Comparison of ENCODE assay signal across 20 cellular contexts in genomic region chr21:17731554-17731953, GRCh38.
A peak's percentile ranks its signal among the peaks of the same experiment; 100 is the strongest.
DNase-seq lines count a peak whose midpoint lies in the region; ATAC-seq, FAIRE-seq and TF ChIP-seq lines count a peak whose summit lies in the region.
"Had no signal": no experiment of that assay in that cellular context is flagged by ENCODE, and none has a peak within 500 bp of the region (broad histone marks: within the 10 kb centered on the region; RNA-seq: fewer than 3 reads in every experiment).

No MANE protein-coding gene starts in this region.

- BruUV-seq in MCF 10A (replicated peaks; lab: Mats Ljungman, UMichigan), result no TSS peak

- peaks cover 8% of the 10 kb centered on the region for H3K9me3 Mint-ChIP-seq in MCF 10A (ENCODE audit: unreplicated experiment)
- H3K9me3 Mint-ChIP-seq: CD8-positive, alpha-beta memory T cell had no signal

- WGBS in A549 (ENCODE audit: missing lambda C conversion rate), result 59% methylated on average over 4 of the region's 4 CpGs
- 93 to 96% (median 96%) methylated on average over 4 of the region's 4 CpGs for WGBS in small intestine, 3 donors

- no peak for DNase-seq in A549 (ENCODE audit: low read depth in 1 of 2, low spot score in 1 of 2)
- no peak for DNase-seq in frontal cortex (ENCODE audit: low spot score in 2 of 2)
- DNase-seq in small intestine, result no peak
- no peak for DNase-seq in MCF 10A (ENCODE audit: unreplicated experiment)
- no peak for DNase-seq in NCI-H1092 (lab: John Stamatoyannopoulos, UW)
- DNase-seq: 8988T; ACHN; C1 segment of cervical spinal cord; CD8-positive, alpha-beta memory T cell; DND-41; EL; GOT3; H7 had no signal

- H3K4me1 Mint-ChIP-seq in MCF 10A (ENCODE audit: insufficient read depth, unreplicated experiment), result peaks cover 15% of the 10 kb centered on the region

- FAIRE-seq in A549 (lab: Jason Lieb, UNC) (no peak), TTC549 (lab: Jason Lieb, UNC) (peak; percentile 69), frontal cortex (lab: Jason Lieb, UNC) (peak; percentile 87), small intestine (lab: Jason Lieb, UNC) (peak; percentile 39)
- FAIRE-seq: GM12891, GM18507 had no signal

- no peaks in the 10 kb centered on the region for H3K36me3 Mint-ChIP-seq in MCF 10A (ENCODE audit: insufficient read depth, unreplicated experiment)
- H3K36me3 Mint-ChIP-seq: CD4-positive, CD25-positive, alpha-beta regulatory T cell; CD8-positive, alpha-beta memory T cell had no signal

- no peak overlapping the region for H3K27ac Mint-ChIP-seq in MCF 10A (ENCODE audit: low read depth, unreplicated experiment)

- TF ChIP-seq EP300 in A549 (IDR thresholded peaks at IDR 0.05), result no peak

- H3K9me3 ChIP-seq in A549, result no peaks in the 10 kb centered on the region
- H3K9me3 ChIP-seq in small intestine (ENCODE audit: control insufficient read depth, low read depth), result no peaks in the 10 kb centered on the region
- H3K9me3 ChIP-seq: BE2C had no signal

- intact Hi-C loops in MCF 10A (cut with micrococcal nuclease), result no loop called here

- CTCF ChIA-PET in A549 (lab: Yijun Ruan, JAX), result no interaction called here
- CTCF ChIA-PET in MCF 10A (lab: Yijun Ruan, JAX), result interaction anchor here (1.7 kb wide), 1 partner anchor 43 kb away, joined by 3 read pairs; no protein-coding TSS in a partner anchor

- TF ChIP-seq POLR2A in A549 (IDR thresholded peaks at IDR 0.05; ENCODE audit: low read length), result no peak

- TF ChIP-seq CTCF in A549 (IDR thresholded peaks at IDR 0.05) (no peak), MCF 10A (IDR thresholded peaks at IDR 0.05; ENCODE audit: unreplicated experiment) (no peak)

- no peak for ATAC-seq in A549
- ATAC-seq in HG03521 (IDR thresholded peaks at IDR 0.05; ENCODE audit: unreplicated experiment), result no peak
- ATAC-seq: HCT116 had no signal

- H3K27ac ChIP-seq in A549 (no peak overlapping the region), small intestine (ENCODE audit: low read depth in 1 of 2, low read length in 1 of 2) (no peak overlapping the region)

- H3K4me3 ChIP-seq in A549 (no peak overlapping the region), small intestine (ENCODE audit: low read depth in 1 of 2, low read length in 2 of 2) (no peak overlapping the region)

- no peaks in the 10 kb centered on the region for H3K27me3 ChIP-seq in small intestine (ENCODE audit: control insufficient read depth in 2 of 2, insufficient read depth in 2 of 2, low read length in 2 of 2)
- H3K27me3 ChIP-seq: BE2C had no signal

- no peaks in the 10 kb centered on the region for H3K27me3 Mint-ChIP-seq in MCF 10A (ENCODE audit: insufficient read depth, unreplicated experiment)

- no peaks in the 10 kb centered on the region for H3K36me3 ChIP-seq in small intestine (ENCODE audit: control insufficient read depth in 2 of 2, insufficient read depth in 2 of 2, low read length in 2 of 2)
- H3K36me3 ChIP-seq: BE2C had no signal

- TF ChIP-seq RAD21 in A549 (conservative IDR thresholded peaks at IDR 0.05 in 1 of 2, IDR thresholded peaks at IDR 0.05 in 1 of 2), result no peak

- H3K4me1 ChIP-seq in A549 (no peaks in the 10 kb centered on the region), small intestine (ENCODE audit: control insufficient read depth in 2 of 2, insufficient read depth in 1 of 2, low read depth in 1 of 2, low read length in 1 of 2) (no peaks in the 10 kb centered on the region)
- H3K4me1 ChIP-seq: BE2C had no signal

- POLR2A ChIA-PET in A549 (lab: Yijun Ruan, JAX) (no interaction called here), MCF 10A (lab: Yijun Ruan, JAX) (interaction anchor here (1.4 to 2.5 kb wide), 5 partner anchors 15 to 86 kb away, joined by 4 to 26 read pairs (median 5); no protein-coding TSS in a partner anchor)

- H3K4me3 Mint-ChIP-seq in MCF 10A (ENCODE audit: unreplicated experiment), result no peak overlapping the region
- H3K4me3 Mint-ChIP-seq: CD4-positive, CD25-positive, alpha-beta regulatory T cell; CD8-positive, alpha-beta memory T cell had no signal

- H3K4me2 ChIP-seq in A549, result no peak overlapping the region

TF ChIP-seq in A549, 52 proteins besides CTCF, POLR2A, EP300 and RAD21:
- peak; percentile 24; the same call in 1 of the 2 replicates for TF ChIP-seq ZC3H11A (IDR thresholded peaks at IDR 0.05)
- TF ChIP-seq MAX (IDR thresholded peaks at IDR 0.05), result no peak
TF ChIP-seq in A549: peak in this region for 1.
